Comparison of ENCODE assay signal across 1 cellular context in the genomic region with DNA sequence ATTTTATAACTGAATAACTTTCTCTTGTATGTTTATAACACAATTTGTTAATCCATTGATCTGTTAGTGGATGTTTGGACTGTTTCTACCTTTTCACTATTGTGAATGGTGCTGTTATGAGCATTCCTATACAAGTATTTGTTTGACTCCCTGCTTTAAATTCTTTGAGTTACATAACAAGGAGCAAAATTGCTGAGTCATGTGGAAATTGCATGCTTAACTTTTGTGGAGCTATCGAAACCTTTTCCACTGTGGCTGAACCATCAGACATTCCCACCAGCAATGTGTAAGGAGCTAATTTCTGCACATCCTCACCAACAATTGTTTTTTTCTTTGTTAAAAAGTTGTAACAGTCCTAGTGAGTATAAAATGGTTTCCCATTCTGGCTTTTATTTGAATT.
TF ChIP-seq lines count a peak whose summit lies in the region.

No MANE protein-coding gene starts in this region.

TF ChIP-seq in GM23338, 12 proteins besides CTCF, POLR2A, EP300 and RAD21 (continued from another document):
- TF ChIP-seq, protein P1, sequence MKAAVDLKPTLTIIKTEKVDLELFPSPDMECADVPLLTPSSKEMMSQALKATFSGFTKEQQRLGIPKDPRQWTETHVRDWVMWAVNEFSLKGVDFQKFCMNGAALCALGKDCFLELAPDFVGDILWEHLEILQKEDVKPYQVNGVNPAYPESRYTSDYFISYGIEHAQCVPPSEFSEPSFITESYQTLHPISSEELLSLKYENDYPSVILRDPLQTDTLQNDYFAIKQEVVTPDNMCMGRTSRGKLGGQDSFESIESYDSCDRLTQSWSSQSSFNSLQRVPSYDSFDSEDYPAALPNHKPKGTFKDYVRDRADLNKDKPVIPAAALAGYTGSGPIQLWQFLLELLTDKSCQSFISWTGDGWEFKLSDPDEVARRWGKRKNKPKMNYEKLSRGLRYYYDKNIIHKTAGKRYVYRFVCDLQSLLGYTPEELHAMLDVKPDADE (IDR thresholded peaks at IDR 0.05): no peak
- TF ChIP-seq, protein P2, sequence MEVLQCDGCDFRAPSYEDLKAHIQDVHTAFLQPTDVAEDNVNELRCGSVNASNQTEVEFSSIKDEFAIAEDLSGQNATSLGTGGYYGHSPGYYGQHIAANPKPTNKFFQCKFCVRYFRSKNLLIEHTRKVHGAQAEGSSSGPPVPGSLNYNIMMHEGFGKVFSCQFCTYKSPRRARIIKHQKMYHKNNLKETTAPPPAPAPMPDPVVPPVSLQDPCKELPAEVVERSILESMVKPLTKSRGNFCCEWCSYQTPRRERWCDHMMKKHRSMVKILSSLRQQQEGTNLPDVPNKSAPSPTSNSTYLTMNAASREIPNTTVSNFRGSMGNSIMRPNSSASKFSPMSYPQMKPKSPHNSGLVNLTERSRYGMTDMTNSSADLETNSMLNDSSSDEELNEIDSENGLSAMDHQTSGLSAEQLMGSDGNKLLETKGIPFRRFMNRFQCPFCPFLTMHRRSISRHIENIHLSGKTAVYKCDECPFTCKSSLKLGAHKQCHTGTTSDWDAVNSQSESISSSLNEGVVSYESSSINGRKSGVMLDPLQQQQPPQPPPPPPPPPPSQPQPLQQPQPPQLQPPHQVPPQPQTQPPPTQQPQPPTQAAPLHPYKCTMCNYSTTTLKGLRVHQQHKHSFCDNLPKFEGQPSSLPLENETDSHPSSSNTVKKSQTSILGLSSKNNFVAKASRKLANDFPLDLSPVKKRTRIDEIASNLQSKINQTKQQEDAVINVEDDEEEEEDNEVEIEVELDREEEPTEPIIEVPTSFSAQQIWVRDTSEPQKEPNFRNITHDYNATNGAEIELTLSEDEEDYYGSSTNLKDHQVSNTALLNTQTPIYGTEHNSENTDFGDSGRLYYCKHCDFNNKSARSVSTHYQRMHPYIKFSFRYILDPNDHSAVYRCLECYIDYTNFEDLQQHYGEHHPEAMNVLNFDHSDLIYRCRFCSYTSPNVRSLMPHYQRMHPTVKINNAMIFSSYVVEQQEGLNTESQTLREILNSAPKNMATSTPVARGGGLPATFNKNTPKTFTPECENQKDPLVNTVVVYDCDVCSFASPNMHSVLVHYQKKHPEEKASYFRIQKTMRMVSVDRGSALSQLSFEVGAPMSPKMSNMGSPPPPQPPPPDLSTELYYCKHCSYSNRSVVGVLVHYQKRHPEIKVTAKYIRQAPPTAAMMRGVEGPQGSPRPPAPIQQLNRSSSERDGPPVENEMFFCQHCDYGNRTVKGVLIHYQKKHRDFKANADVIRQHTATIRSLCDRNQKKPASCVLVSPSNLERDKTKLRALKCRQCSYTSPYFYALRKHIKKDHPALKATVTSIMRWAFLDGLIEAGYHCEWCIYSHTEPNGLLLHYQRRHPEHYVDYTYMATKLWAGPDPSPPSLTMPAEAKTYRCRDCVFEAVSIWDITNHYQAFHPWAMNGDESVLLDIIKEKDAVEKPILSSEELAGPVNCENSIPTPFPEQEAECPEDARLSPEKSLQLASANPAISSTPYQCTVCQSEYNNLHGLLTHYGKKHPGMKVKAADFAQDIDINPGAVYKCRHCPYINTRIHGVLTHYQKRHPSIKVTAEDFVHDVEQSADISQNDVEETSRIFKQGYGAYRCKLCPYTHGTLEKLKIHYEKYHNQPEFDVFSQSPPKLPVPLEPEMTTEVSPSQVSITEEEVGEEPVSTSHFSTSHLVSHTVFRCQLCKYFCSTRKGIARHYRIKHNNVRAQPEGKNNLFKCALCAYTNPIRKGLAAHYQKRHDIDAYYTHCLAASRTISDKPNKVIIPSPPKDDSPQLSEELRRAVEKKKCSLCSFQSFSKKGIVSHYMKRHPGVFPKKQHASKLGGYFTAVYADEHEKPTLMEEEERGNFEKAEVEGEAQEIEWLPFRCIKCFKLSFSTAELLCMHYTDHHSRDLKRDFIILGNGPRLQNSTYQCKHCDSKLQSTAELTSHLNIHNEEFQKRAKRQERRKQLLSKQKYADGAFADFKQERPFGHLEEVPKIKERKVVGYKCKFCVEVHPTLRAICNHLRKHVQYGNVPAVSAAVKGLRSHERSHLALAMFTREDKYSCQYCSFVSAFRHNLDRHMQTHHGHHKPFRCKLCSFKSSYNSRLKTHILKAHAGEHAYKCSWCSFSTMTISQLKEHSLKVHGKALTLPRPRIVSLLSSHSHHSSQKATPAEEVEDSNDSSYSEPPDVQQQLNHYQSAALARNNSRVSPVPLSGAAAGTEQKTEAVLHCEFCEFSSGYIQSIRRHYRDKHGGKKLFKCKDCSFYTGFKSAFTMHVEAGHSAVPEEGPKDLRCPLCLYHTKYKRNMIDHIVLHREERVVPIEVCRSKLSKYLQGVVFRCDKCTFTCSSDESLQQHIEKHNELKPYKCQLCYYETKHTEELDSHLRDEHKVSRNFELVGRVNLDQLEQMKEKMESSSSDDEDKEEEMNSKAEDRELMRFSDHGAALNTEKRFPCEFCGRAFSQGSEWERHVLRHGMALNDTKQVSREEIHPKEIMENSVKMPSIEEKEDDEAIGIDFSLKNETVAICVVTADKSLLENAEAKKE (CRISPR knock-in tag; IDR thresholded peaks at IDR 0.05): no peak
- no peak for TF ChIP-seq CREB1 (CRISPR knock-in tag; IDR thresholded peaks at IDR 0.05; ENCODE audit: low read depth)
- no peak for TF ChIP-seq ZNF114 (CRISPR knock-in tag; IDR thresholded peaks at IDR 0.05)
- TF ChIP-seq JUNB (IDR thresholded peaks at IDR 0.05; ENCODE audit: unreplicated experiment): no peak
- TF ChIP-seq STAT1 (IDR thresholded peaks at IDR 0.05; ENCODE audit: unreplicated experiment): no peak
